In the genomic region with DNA sequence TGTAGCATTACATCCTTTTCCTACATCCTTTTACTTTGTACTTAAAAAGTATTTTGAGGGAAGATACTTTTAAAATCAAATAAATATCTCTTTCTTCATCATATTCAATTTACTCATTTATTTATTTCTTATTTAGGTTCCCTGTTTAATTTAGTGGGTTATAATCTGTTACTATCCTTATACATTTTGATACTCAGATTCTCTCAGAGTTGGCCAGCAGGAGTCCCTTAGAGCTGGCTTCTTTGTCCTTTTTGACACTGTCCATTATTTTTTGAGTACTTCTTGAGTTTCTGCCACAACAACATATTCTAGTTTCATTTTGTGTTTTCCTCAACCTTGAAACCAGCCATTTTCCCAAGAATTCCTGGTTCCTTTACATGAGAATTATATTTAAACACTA, we compare ENCODE assay signal across 21 cellular contexts.
"Had no signal": no experiment of that assay in that cellular context is flagged by ENCODE, and none has a peak within 500 bp of the region (broad histone marks: within the 10 kb centered on the region; RNA-seq: fewer than 3 reads in every experiment).

No MANE protein-coding gene starts in this region.

- H3K27ac Mint-ChIP-seq: activated B cell treated with CpG ODN at 0.5 μM for 24 hours; activated CD8-positive, alpha-beta T cell treated with anti-CD3 and anti-CD28 coated beads for 36 hours; activated naive CD8-positive, alpha-beta T cell treated with anti-CD3 and anti-CD28 coated beads for 36 hours; brain; dendritic cell treated with granulocyte-macrophage colony-stimulating factor and Interleukin-4, amounts not matched to agents 40 ng/mL and 50 ng/mL, for 4 days; naive thymus-derived CD4-positive, alpha-beta T cell; T-helper 17 cell had no signal

- H3K79me2 ChIP-seq: hepatocyte had no signal

- H3K27me3 Mint-ChIP-seq: activated B cell treated with CpG ODN at 0.5 μM for 24 hours; activated naive CD8-positive, alpha-beta T cell treated with anti-CD3 and anti-CD28 coated beads for 36 hours; brain; dendritic cell treated with granulocyte-macrophage colony-stimulating factor and Interleukin-4, amounts not matched to agents 40 ng/mL and 50 ng/mL, for 4 days had no signal

- H3K9me3 ChIP-seq: left lung, tibial artery, vagina had no signal

- H3K4me1 Mint-ChIP-seq: activated naive CD8-positive, alpha-beta T cell treated with anti-CD3 and anti-CD28 coated beads for 36 hours; brain; naive thymus-derived CD4-positive, alpha-beta T cell; T-helper 17 cell had no signal

- H3K27me3 ChIP-seq: hepatocyte, left lung, tibial artery, vagina had no signal

- H3K27ac ChIP-seq: hepatocyte, left lung, vagina had no signal

- H3K4me3 Mint-ChIP-seq: activated B cell treated with CpG ODN at 0.5 μM for 24 hours; activated CD8-positive, alpha-beta T cell treated with anti-CD3 and anti-CD28 coated beads for 36 hours; activated naive CD8-positive, alpha-beta T cell treated with anti-CD3 and anti-CD28 coated beads for 36 hours; brain; dendritic cell treated with granulocyte-macrophage colony-stimulating factor and Interleukin-4, amounts not matched to agents 40 ng/mL and 50 ng/mL, for 4 days; naive thymus-derived CD4-positive, alpha-beta T cell; T-helper 17 cell had no signal

- H3K4me2 ChIP-seq: hepatocyte had no signal

- H2AFZ ChIP-seq: hepatocyte had no signal

- H3K36me3 ChIP-seq: left lung, tibial artery, vagina had no signal

- H3K36me3 Mint-ChIP-seq: activated naive CD8-positive, alpha-beta T cell treated with anti-CD3 and anti-CD28 coated beads for 36 hours; brain had no signal

- DNase-seq: activated B cell treated with CpG ODN at 0.5 μM for 24 hours; activated CD4-positive, alpha-beta T cell treated with anti-CD3 and anti-CD28 coated beads for 48 hours; activated CD8-positive, alpha-beta memory T cell treated with anti-CD3 and anti-CD28 coated beads, Interleukin-2, amount 50 U/mL, for 4 hours; activated CD8-positive, alpha-beta T cell treated with anti-CD3 and anti-CD28 coated beads for 36 hours; activated gamma-delta T cell; activated naive CD8-positive, alpha-beta T cell treated with anti-CD3 and anti-CD28 coated beads for 36 hours; activated T-cell treated with anti-CD3 and anti-CD28 coated beads, Interleukin-2, amount 50 U/mL, for 48 hours; amygdala; erythroblast; left lung; mammary epithelial cell; naive thymus-derived CD4-positive, alpha-beta T cell; posterior cingulate gyrus; stimulated activated CD4-positive, alpha-beta T cell treated with anti-CD3 and anti-CD28 coated beads, Interleukin-4, amount 100 ng/mL, for 24 hours; stimulated activated naive CD4-positive, alpha-beta T cell; T-helper 17 cell; tibial artery had no signal

- H3K9me3 Mint-ChIP-seq: activated B cell treated with CpG ODN at 0.5 μM for 24 hours; activated CD8-positive, alpha-beta T cell treated with anti-CD3 and anti-CD28 coated beads for 36 hours; activated naive CD8-positive, alpha-beta T cell treated with anti-CD3 and anti-CD28 coated beads for 36 hours; dendritic cell treated with granulocyte-macrophage colony-stimulating factor and Interleukin-4, amounts not matched to agents 40 ng/mL and 50 ng/mL, for 4 days had no signal

- H3K4me1 ChIP-seq: vagina had no signal

- H3K4me3 ChIP-seq: hepatocyte, left lung, tibial artery, vagina had no signal
